ENCODE assay signal across 16 cellular contexts in genomic region chr12:75783093-75783877, GRCh38.
DNase-seq lines count a peak whose midpoint lies in the region; ATAC-seq lines count a peak whose summit lies in the region.
"Had no signal": no experiment of that assay in that cellular context is flagged by ENCODE, and none has a peak within 500 bp of the region (broad histone marks: within the 10 kb centered on the region; RNA-seq: fewer than 3 reads in every experiment).

No MANE protein-coding gene starts in this region.

- no peak overlapping the region for H3K27ac ChIP-seq in GM23248
- H3K27ac ChIP-seq: ovary, suprapubic skin had no signal

- no peaks in the 10 kb centered on the region for H4K20me1 ChIP-seq in GM23248 (ENCODE audit: insufficient read depth)

- H3K4me3 ChIP-seq in GM23248 = no peak overlapping the region
- H3K4me3 ChIP-seq: breast epithelium, MG63, mucosa of descending colon, ovary, suprapubic skin had no signal

- peaks cover 13% of the 10 kb centered on the region; the same call in 1 of the 2 replicates for H3K4me1 ChIP-seq in GM23248 (ENCODE audit: insufficient read depth)
- H3K4me1 ChIP-seq: breast epithelium had no signal

- 56 to 58% methylated on average over 8 of the region's 8 CpGs for whole genome bisulfite sequencing in GM23248 (ENCODE audit: low coverage in 1 of 2, low lambda C conversion rate in 2 of 2, missing lambda C conversion rate in 2 of 2), 2 experiments

- no peak overlapping the region for H3K4me2 ChIP-seq in GM23248 (ENCODE audit: unreplicated experiment)

- H3K9ac ChIP-seq in GM23248 = no peak overlapping the region

- no peaks in the 10 kb centered on the region for H3K79me2 ChIP-seq in GM23248 (ENCODE audit: insufficient read depth)

- H3K27me3 ChIP-seq in GM23248 (replicated peaks; ENCODE audit: insufficient read depth) = no peaks in the 10 kb centered on the region
- H3K27me3 ChIP-seq: breast epithelium, MG63, ovary, suprapubic skin had no signal

- H3F3A ChIP-seq in GM23248 (ENCODE audit: insufficient read depth) = peaks cover 22% of the 10 kb centered on the region

- no peaks in the 10 kb centered on the region for H3K9me2 ChIP-seq in GM23248 (ENCODE audit: insufficient read depth)

- ATAC-seq in left lobe of liver = no peak
- ATAC-seq in HG02763 (IDR thresholded peaks at IDR 0.05; ENCODE audit: unreplicated experiment) = no peak
- ATAC-seq: mucosa of descending colon had no signal

- DNase-seq in GM23248 (peak; percentile 50), RPMI7951 (ENCODE audit: low read depth) (peak; percentile 81), glomerular visceral epithelial cell (ENCODE audit: extremely low spot score) (peak; percentile 17), smooth muscle cell of the brain vasculature (ENCODE audit: low read depth, low spot score) (peak; percentile 74), left lobe of liver (ENCODE audit: low spot score) (no peak), OCI-M1 (lab: John Stamatoyannopoulos, UW) (no peak), KG1 (lab: John Stamatoyannopoulos, UW) (no peak)
- DNase-seq: activated gamma-delta T cell; C1 segment of cervical spinal cord; MG63; mucosa of descending colon; ovary; stimulated activated CD4-positive, alpha-beta T cell treated with anti-CD3 and anti-CD28 coated beads, Interleukin-15, amount 100 ng/mL, for 24 hours had no signal

- in situ Hi-C loops in GM23248 (cut with MboI) = no loop called here

- no peak overlapping the region for H2AFZ ChIP-seq in GM23248

- H3K36me3 ChIP-seq in GM23248 (ENCODE audit: low read depth) = no peaks in the 10 kb centered on the region
- H3K36me3 ChIP-seq: breast epithelium, MG63, ovary, suprapubic skin had no signal

- no peaks in the 10 kb centered on the region for H3K9me3 ChIP-seq in GM23248 (ENCODE audit: low read depth)
- H3K9me3 ChIP-seq: breast epithelium, MG63, mucosa of descending colon, ovary, suprapubic skin had no signal

Comparison
In these comparisons a context has a peak if more than half of its experiments do, and no peak if none do; other contexts are left out.
1. DNase-seq: peak in GM23248 (single experiment), RPMI7951 (single experiment), glomerular visceral epithelial cell (single experiment) and smooth muscle cell of the brain vasculature (single experiment); none in left lobe of liver (single experiment), OCI-M1 (single experiment) and KG1 (single experiment).